ENCODE assay signal across 16 cellular contexts in genomic region chr1:160428053-160428452, GRCh38. TPM values are rescaled to one million over a fixed set of nuclear protein-coding genes. Genes with fewer than 3 reads are reported as not detected.
DNase-seq lines count a peak whose midpoint lies in the region; ATAC-seq lines count a peak whose summit lies in the region.
"Had no signal": no experiment of that assay in that cellular context is flagged by ENCODE, and none has a peak within 500 bp of the region (broad histone marks: within the 10 kb centered on the region; RNA-seq: fewer than 3 reads in every experiment).

No MANE protein-coding gene starts in this region.

- H3K4me1 ChIP-seq in effector memory CD4-positive, alpha-beta T cell (ENCODE audit: control insufficient read depth, insufficient read depth, low read length, poor library complexity, severe bottlenecking): peaks cover 35% of the 10 kb centered on the region
- H3K4me1 ChIP-seq: gastrocnemius medialis had no signal

- no peaks in the 10 kb centered on the region for H3K27me3 Mint-ChIP-seq in activated naive CD4-positive, alpha-beta T cell treated with anti-CD3 and anti-CD28 coated beads, Interleukin-2, amount 50 U/mL, for 24 hours
- H3K27me3 Mint-ChIP-seq in activated CD4-positive, alpha-beta memory T cell treated with anti-CD3 and anti-CD28 coated beads for 36 hours: no peaks in the 10 kb centered on the region
- H3K27me3 Mint-ChIP-seq in stimulated activated naive B cell treated with anti-CD40 and anti-IgM and Interleukin-4, amounts not matched to agents 10 μg/mL and 1 μg/mL and 100 μg/mL, for 72 hours: no peaks in the 10 kb centered on the region

- H3K4me3 ChIP-seq in effector memory CD4-positive, alpha-beta T cell (ENCODE audit: insufficient read depth, low read depth, low read length, poor library complexity, severe bottlenecking): no peak overlapping the region
- H3K4me3 ChIP-seq: gastrocnemius medialis, GM23248, Peyer's patch had no signal

- peaks cover 73% of the 10 kb centered on the region for H3K4me1 Mint-ChIP-seq in activated naive CD4-positive, alpha-beta T cell treated with anti-CD3 and anti-CD28 coated beads, Interleukin-2, amount 50 U/mL, for 24 hours
- peaks cover 55% of the 10 kb centered on the region for H3K4me1 Mint-ChIP-seq in activated CD4-positive, alpha-beta memory T cell treated with anti-CD3 and anti-CD28 coated beads for 36 hours (ENCODE audit: low read depth)
- H3K4me1 Mint-ChIP-seq in stimulated activated naive B cell treated with anti-CD40 and anti-IgM and Interleukin-4, amounts not matched to agents 10 μg/mL and 1 μg/mL and 100 μg/mL, for 72 hours: peaks cover 42 to 67% of the 10 kb centered on the region in 2 donors

- H3K4me3 Mint-ChIP-seq in activated naive CD4-positive, alpha-beta T cell treated with anti-CD3 and anti-CD28 coated beads, Interleukin-2, amount 50 U/mL, for 24 hours: peak overlapping the region; percentile 69
- H3K4me3 Mint-ChIP-seq in activated CD4-positive, alpha-beta memory T cell treated with anti-CD3 and anti-CD28 coated beads for 36 hours: no peak overlapping the region
- no peak overlapping the region for H3K4me3 Mint-ChIP-seq in stimulated activated naive B cell treated with anti-CD40 and anti-IgM and Interleukin-4, amounts not matched to agents 10 μg/mL and 1 μg/mL and 100 μg/mL, for 72 hours

- no peak for DNase-seq in activated naive CD4-positive, alpha-beta T cell treated with Interleukin-2 at 50 U/mL for 16 hours
- no peak for DNase-seq in activated CD4-positive, alpha-beta memory T cell treated with anti-CD3 and anti-CD28 coated beads for 36 hours
- no peak for DNase-seq in effector memory CD4-positive, alpha-beta T cell
- no peak for DNase-seq in stimulated activated naive B cell treated with anti-CD40 and anti-IgM and Interleukin-4, amounts not matched to agents 10 μg/mL and 1 μg/mL and 100 μg/mL, for 72 hours
- no peak for DNase-seq in sciatic nerve (ENCODE audit: low spot score)
- DNase-seq in NCI-H774 (lab: John Stamatoyannopoulos, UW): no peak
- DNase-seq: activated CD4-positive, alpha-beta T cell treated with anti-CD3 and anti-CD28 coated beads for 1 hour; activated gamma-delta T cell treated with Interleukin-2 at 50 U/mL for 16 hours; DMS 273 treated with DMSO at 0.1 percent for 48 hours; gastrocnemius medialis had no signal

- H3K36me3 ChIP-seq in effector memory CD4-positive, alpha-beta T cell (ENCODE audit: control insufficient read depth, insufficient read depth, low read length): no peaks in the 10 kb centered on the region
- H3K36me3 ChIP-seq: gastrocnemius medialis had no signal

- H3K9me3 ChIP-seq in effector memory CD4-positive, alpha-beta T cell (ENCODE audit: control insufficient read depth, low read length): no peaks in the 10 kb centered on the region
- H3K9me3 ChIP-seq: gastrocnemius medialis, Peyer's patch had no signal

- H3K27ac Mint-ChIP-seq in activated naive CD4-positive, alpha-beta T cell treated with anti-CD3 and anti-CD28 coated beads, Interleukin-2, amount 50 U/mL, for 24 hours: peak overlapping the region; percentile 89
- H3K27ac Mint-ChIP-seq in activated CD4-positive, alpha-beta memory T cell treated with anti-CD3 and anti-CD28 coated beads for 36 hours: peak overlapping the region; percentile 40
- peak overlapping the region; percentile 86 for H3K27ac Mint-ChIP-seq in stimulated activated naive B cell treated with anti-CD40 and anti-IgM and Interleukin-4, amounts not matched to agents 10 μg/mL and 1 μg/mL and 100 μg/mL, for 72 hours

- ATAC-seq in stimulated activated naive B cell treated with anti-CD40 and anti-IgM and Interleukin-4, amounts not matched to agents 10 μg/mL and 1 μg/mL and 100 μg/mL, for 72 hours (replicated peaks): no peak
- no peak for ATAC-seq in sciatic nerve
- ATAC-seq in GM19035 (IDR thresholded peaks at IDR 0.05; ENCODE audit: unreplicated experiment): no peak

- CTCF ChIA-PET in activated CD4-positive, alpha-beta memory T cell treated with anti-CD3 and anti-CD28 coated beads for 36 hours (lab: Charles Lee): interaction anchor here (0.7 to 4.7 kb wide), 16 partner anchors 11 to 373 kb away, joined by 3 to 102 read pairs (median 4); partner anchors contain the start of gene SLAMF6

- H3K27me3 ChIP-seq in effector memory CD4-positive, alpha-beta T cell (replicated peaks; ENCODE audit: control insufficient read depth, insufficient read depth, low read length, poor library complexity, severe bottlenecking): no peaks in the 10 kb centered on the region
- H3K27me3 ChIP-seq: gastrocnemius medialis, Peyer's patch had no signal

- peak overlapping the region; percentile 19 for H3K27ac ChIP-seq in effector memory CD4-positive, alpha-beta T cell (ENCODE audit: insufficient read depth, low read length, poor library complexity, severe bottlenecking)
- H3K27ac ChIP-seq: gastrocnemius medialis, GM23248 had no signal

- intact Hi-C loops in activated CD4-positive, alpha-beta memory T cell treated with anti-CD3 and anti-CD28 coated beads for 36 hours (cut with micrococcal nuclease): no loop called here
- intact Hi-C loops in sciatic nerve (cut with DNase I): no loop called here

- H3K9me3 Mint-ChIP-seq in activated naive CD4-positive, alpha-beta T cell treated with anti-CD3 and anti-CD28 coated beads, Interleukin-2, amount 50 U/mL, for 24 hours: no peaks in the 10 kb centered on the region
- no peaks in the 10 kb centered on the region for H3K9me3 Mint-ChIP-seq in activated CD4-positive, alpha-beta memory T cell treated with anti-CD3 and anti-CD28 coated beads for 36 hours
- no peaks in the 10 kb centered on the region for H3K9me3 Mint-ChIP-seq in stimulated activated naive B cell treated with anti-CD40 and anti-IgM and Interleukin-4, amounts not matched to agents 10 μg/mL and 1 μg/mL and 100 μg/mL, for 72 hours

- POLR2A ChIA-PET in activated CD4-positive, alpha-beta memory T cell treated with anti-CD3 and anti-CD28 coated beads for 36 hours (lab: Charles Lee): interaction anchor here (1.4 kb wide), 1 partner anchor 179 kb away, joined by 4 read pairs; no protein-coding TSS in a partner anchor

- peaks cover 4% of the 10 kb centered on the region for H3K36me3 Mint-ChIP-seq in activated naive CD4-positive, alpha-beta T cell treated with anti-CD3 and anti-CD28 coated beads, Interleukin-2, amount 50 U/mL, for 24 hours
- H3K36me3 Mint-ChIP-seq in activated CD4-positive, alpha-beta memory T cell treated with anti-CD3 and anti-CD28 coated beads for 36 hours: no peaks in the 10 kb centered on the region
- peaks cover under 1 to 7% of the 10 kb centered on the region in 2 donors for H3K36me3 Mint-ChIP-seq in stimulated activated naive B cell treated with anti-CD40 and anti-IgM and Interleukin-4, amounts not matched to agents 10 μg/mL and 1 μg/mL and 100 μg/mL, for 72 hours

RNA-seq across cellular contexts. Expression of gene VANGL2, which starts 27.7 kb away (rescaled TPM):
- not detected for total RNA-seq in activated CD4-positive, alpha-beta memory T cell treated with anti-CD3 and anti-CD28 coated beads for 36 hours
- 7.1 TPM for total RNA-seq in sciatic nerve
- total RNA-seq: endothelial cell of umbilical vein, GM23248, lung microvascular endothelial cell had no signal
